Comparison of ENCODE assay signal across 1 cellular context in the genomic region with DNA sequence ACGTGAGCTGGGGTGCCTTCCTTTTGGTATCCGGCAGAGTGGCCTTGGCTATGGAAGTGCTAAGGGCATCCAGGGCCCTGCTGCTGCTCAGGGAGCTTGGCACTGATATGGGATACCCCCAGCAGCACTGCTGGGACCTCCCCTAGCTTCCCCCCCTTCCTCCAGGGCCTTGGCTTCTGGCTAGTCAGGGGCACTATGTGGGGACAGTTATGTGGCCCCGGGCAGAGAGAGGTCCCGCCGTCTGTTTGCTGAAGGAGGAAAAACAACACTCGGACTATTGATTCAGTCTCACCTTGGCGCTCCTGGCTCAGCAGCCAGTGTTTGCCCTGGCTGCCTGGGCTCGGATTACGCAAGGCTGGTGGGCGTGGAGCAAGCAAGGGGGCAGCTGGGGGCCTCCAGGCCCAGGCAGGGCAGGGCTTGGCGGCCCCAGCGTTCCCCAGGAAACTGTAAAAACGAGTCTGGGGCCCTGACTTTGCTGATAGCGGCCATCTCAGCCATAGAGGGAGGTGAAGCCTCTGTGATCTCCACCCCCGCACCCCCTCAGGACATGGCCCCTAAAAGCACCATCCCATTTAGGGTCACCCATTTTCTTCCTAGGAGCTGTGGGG.
TF ChIP-seq lines count a peak whose summit lies in the region.

No MANE protein-coding gene starts in this region.

TF ChIP-seq in HepG2, 621 proteins besides CTCF, POLR2A, EP300 and RAD21 (continued from another document and continues in another):
- TF ChIP-seq, protein P1, sequence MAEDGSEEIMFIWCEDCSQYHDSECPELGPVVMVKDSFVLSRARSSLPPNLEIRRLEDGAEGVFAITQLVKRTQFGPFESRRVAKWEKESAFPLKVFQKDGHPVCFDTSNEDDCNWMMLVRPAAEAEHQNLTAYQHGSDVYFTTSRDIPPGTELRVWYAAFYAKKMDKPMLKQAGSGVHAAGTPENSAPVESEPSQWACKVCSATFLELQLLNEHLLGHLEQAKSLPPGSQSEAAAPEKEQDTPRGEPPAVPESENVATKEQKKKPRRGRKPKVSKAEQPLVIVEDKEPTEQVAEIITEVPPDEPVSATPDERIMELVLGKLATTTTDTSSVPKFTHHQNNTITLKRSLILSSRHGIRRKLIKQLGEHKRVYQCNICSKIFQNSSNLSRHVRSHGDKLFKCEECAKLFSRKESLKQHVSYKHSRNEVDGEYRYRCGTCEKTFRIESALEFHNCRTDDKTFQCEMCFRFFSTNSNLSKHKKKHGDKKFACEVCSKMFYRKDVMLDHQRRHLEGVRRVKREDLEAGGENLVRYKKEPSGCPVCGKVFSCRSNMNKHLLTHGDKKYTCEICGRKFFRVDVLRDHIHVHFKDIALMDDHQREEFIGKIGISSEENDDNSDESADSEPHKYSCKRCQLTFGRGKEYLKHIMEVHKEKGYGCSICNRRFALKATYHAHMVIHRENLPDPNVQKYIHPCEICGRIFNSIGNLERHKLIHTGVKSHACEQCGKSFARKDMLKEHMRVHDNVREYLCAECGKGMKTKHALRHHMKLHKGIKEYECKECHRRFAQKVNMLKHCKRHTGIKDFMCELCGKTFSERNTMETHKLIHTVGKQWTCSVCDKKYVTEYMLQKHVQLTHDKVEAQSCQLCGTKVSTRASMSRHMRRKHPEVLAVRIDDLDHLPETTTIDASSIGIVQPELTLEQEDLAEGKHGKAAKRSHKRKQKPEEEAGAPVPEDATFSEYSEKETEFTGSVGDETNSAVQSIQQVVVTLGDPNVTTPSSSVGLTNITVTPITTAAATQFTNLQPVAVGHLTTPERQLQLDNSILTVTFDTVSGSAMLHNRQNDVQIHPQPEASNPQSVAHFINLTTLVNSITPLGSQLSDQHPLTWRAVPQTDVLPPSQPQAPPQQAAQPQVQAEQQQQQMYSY (CRISPR knock-in tag; IDR thresholded peaks at IDR 0.05): 0 out of 2 replicates have a peak, but pooled peaks have one; percentile 24
- TF ChIP-seq NRL (CRISPR knock-in tag; IDR thresholded peaks at IDR 0.05; ENCODE audit: borderline replicate concordance): peak; percentile 94; the same call in 1 of the 2 replicates
- TF ChIP-seq ZSCAN9 (CRISPR knock-in tag; IDR thresholded peaks at IDR 0.05; ENCODE audit: borderline replicate concordance): peak; percentile 92
- TF ChIP-seq ZNF550 (CRISPR knock-in tag; IDR thresholded peaks at IDR 0.05; ENCODE audit: borderline replicate concordance): no peak
- 0 out of 2 replicates have a peak, but pooled peaks have one; percentile 55 for TF ChIP-seq TRIM24 (CRISPR knock-in tag; IDR thresholded peaks at IDR 0.05)
- TF ChIP-seq, protein P2, sequence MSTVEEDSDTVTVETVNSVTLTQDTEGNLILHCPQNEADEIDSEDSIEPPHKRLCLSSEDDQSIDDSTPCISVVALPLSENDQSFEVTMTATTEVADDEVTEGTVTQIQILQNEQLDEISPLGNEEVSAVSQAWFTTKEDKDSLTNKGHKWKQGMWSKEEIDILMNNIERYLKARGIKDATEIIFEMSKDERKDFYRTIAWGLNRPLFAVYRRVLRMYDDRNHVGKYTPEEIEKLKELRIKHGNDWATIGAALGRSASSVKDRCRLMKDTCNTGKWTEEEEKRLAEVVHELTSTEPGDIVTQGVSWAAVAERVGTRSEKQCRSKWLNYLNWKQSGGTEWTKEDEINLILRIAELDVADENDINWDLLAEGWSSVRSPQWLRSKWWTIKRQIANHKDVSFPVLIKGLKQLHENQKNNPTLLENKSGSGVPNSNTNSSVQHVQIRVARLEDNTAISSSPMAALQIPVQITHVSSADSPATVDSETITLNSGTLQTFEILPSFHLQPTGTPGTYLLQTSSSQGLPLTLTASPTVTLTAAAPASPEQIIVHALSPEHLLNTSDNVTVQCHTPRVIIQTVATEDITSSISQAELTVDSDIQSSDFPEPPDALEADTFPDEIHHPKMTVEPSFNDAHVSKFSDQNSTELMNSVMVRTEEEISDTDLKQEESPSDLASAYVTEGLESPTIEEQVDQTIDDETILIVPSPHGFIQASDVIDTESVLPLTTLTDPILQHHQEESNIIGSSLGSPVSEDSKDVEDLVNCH (CRISPR knock-in tag; IDR thresholded peaks at IDR 0.05): peak; percentile 76; the same call in 1 of the 2 replicates
- TF ChIP-seq RFXAP (CRISPR knock-in tag; IDR thresholded peaks at IDR 0.05; ENCODE audit: borderline replicate concordance): peak; percentile 82; the same call in 1 of the 2 replicates
- peak; percentile 95 for TF ChIP-seq ZNF792 (CRISPR knock-in tag; IDR thresholded peaks at IDR 0.05)
- TF ChIP-seq ZNF205 (CRISPR knock-in tag; IDR thresholded peaks at IDR 0.05): peak; percentile 98
- peak; percentile 97 for TF ChIP-seq FOXK1 (CRISPR knock-in tag; IDR thresholded peaks at IDR 0.05; ENCODE audit: borderline replicate concordance, low read depth)
- TF ChIP-seq NR2F1 (CRISPR knock-in tag; IDR thresholded peaks at IDR 0.05): peak; percentile 96 to 98
- peak; percentile 81 for TF ChIP-seq RNF2 (conservative IDR thresholded peaks at IDR 0.05; ENCODE audit: low read depth)
- TF ChIP-seq, protein P3, sequence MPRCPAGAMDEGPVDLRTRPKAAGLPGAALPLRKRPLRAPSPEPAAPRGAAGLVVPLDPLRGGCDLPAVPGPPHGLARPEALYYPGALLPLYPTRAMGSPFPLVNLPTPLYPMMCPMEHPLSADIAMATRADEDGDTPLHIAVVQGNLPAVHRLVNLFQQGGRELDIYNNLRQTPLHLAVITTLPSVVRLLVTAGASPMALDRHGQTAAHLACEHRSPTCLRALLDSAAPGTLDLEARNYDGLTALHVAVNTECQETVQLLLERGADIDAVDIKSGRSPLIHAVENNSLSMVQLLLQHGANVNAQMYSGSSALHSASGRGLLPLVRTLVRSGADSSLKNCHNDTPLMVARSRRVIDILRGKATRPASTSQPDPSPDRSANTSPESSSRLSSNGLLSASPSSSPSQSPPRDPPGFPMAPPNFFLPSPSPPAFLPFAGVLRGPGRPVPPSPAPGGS (CRISPR knock-in tag; IDR thresholded peaks at IDR 0.05): peak; percentile 96
- TF ChIP-seq ZNF670 (CRISPR knock-in tag; IDR thresholded peaks at IDR 0.05; ENCODE audit: borderline replicate concordance): peak; percentile 94
- 0 out of 2 replicates have a peak, but pooled peaks have one; percentile 52 for TF ChIP-seq ZBTB21 (CRISPR knock-in tag; IDR thresholded peaks at IDR 0.05)
- peak; percentile 65; the same call in 1 of the 2 replicates for TF ChIP-seq SALL2 (CRISPR knock-in tag; IDR thresholded peaks at IDR 0.05)
- TF ChIP-seq ZNF460 (CRISPR knock-in tag; IDR thresholded peaks at IDR 0.05; ENCODE audit: borderline replicate concordance): peak; percentile 67; the same call in 1 of the 2 replicates
- peak; percentile 71; the same call in 1 of the 2 replicates for TF ChIP-seq MYC (CRISPR knock-in tag; IDR thresholded peaks at IDR 0.05; ENCODE audit: borderline replicate concordance)
- peak; percentile 12 to 20; a peak in 2 of 4 replicates for TF ChIP-seq MAFK (conservative IDR thresholded peaks at IDR 0.05 in 1 of 2, IDR thresholded peaks at IDR 0.05 in 1 of 2; ENCODE audit: low read length in 2 of 2)
- TF ChIP-seq, protein P4, sequence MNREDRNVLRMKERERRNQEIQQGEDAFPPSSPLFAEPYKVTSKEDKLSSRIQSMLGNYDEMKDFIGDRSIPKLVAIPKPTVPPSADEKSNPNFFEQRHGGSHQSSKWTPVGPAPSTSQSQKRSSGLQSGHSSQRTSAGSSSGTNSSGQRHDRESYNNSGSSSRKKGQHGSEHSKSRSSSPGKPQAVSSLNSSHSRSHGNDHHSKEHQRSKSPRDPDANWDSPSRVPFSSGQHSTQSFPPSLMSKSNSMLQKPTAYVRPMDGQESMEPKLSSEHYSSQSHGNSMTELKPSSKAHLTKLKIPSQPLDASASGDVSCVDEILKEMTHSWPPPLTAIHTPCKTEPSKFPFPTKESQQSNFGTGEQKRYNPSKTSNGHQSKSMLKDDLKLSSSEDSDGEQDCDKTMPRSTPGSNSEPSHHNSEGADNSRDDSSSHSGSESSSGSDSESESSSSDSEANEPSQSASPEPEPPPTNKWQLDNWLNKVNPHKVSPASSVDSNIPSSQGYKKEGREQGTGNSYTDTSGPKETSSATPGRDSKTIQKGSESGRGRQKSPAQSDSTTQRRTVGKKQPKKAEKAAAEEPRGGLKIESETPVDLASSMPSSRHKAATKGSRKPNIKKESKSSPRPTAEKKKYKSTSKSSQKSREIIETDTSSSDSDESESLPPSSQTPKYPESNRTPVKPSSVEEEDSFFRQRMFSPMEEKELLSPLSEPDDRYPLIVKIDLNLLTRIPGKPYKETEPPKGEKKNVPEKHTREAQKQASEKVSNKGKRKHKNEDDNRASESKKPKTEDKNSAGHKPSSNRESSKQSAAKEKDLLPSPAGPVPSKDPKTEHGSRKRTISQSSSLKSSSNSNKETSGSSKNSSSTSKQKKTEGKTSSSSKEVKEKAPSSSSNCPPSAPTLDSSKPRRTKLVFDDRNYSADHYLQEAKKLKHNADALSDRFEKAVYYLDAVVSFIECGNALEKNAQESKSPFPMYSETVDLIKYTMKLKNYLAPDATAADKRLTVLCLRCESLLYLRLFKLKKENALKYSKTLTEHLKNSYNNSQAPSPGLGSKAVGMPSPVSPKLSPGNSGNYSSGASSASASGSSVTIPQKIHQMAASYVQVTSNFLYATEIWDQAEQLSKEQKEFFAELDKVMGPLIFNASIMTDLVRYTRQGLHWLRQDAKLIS (CRISPR knock-in tag; IDR thresholded peaks at IDR 0.05): no peak
- TF ChIP-seq, protein P5, sequence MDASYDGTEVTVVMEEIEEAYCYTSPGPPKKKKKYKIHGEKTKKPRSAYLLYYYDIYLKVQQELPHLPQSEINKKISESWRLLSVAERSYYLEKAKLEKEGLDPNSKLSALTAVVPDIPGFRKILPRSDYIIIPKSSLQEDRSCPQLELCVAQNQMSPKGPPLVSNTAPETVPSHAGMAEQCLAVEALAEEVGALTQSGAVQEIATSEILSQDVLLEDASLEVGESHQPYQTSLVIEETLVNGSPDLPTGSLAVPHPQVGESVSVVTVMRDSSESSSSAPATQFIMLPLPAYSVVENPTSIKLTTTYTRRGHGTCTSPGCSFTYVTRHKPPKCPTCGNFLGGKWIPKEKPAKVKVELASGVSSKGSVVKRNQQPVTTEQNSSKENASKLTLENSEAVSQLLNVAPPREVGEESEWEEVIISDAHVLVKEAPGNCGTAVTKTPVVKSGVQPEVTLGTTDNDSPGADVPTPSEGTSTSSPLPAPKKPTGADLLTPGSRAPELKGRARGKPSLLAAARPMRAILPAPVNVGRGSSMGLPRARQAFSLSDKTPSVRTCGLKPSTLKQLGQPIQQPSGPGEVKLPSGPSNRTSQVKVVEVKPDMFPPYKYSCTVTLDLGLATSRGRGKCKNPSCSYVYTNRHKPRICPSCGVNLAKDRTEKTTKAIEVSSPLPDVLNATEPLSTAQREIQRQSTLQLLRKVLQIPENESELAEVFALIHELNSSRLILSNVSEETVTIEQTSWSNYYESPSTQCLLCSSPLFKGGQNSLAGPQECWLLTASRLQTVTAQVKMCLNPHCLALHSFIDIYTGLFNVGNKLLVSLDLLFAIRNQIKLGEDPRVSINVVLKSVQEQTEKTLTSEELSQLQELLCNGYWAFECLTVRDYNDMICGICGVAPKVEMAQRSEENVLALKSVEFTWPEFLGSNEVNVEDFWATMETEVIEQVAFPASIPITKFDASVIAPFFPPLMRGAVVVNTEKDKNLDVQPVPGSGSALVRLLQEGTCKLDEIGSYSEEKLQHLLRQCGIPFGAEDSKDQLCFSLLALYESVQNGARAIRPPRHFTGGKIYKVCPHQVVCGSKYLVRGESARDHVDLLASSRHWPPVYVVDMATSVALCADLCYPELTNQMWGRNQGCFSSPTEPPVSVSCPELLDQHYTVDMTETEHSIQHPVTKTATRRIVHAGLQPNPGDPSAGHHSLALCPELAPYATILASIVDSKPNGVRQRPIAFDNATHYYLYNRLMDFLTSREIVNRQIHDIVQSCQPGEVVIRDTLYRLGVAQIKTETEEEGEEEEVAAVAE (CRISPR knock-in tag; IDR thresholded peaks at IDR 0.05; ENCODE audit: borderline replicate concordance): peak; percentile 72; the same call in 1 of the 2 replicates
- TF ChIP-seq SRY (CRISPR knock-in tag; IDR thresholded peaks at IDR 0.05): peak; percentile 56; the same call in 1 of the 2 replicates
- TF ChIP-seq ZSCAN30 (CRISPR knock-in tag; IDR thresholded peaks at IDR 0.05): no peak
- TF ChIP-seq SOX5 (CRISPR knock-in tag; IDR thresholded peaks at IDR 0.05; ENCODE audit: borderline replicate concordance): peak; percentile 96
- TF ChIP-seq ZNF749 (CRISPR knock-in tag; IDR thresholded peaks at IDR 0.05; ENCODE audit: borderline replicate concordance): peak; percentile 81; the same call in 1 of the 2 replicates
- peak; percentile 66 for TF ChIP-seq MED13 (CRISPR knock-in tag; IDR thresholded peaks at IDR 0.05)
- TF ChIP-seq, protein P6, sequence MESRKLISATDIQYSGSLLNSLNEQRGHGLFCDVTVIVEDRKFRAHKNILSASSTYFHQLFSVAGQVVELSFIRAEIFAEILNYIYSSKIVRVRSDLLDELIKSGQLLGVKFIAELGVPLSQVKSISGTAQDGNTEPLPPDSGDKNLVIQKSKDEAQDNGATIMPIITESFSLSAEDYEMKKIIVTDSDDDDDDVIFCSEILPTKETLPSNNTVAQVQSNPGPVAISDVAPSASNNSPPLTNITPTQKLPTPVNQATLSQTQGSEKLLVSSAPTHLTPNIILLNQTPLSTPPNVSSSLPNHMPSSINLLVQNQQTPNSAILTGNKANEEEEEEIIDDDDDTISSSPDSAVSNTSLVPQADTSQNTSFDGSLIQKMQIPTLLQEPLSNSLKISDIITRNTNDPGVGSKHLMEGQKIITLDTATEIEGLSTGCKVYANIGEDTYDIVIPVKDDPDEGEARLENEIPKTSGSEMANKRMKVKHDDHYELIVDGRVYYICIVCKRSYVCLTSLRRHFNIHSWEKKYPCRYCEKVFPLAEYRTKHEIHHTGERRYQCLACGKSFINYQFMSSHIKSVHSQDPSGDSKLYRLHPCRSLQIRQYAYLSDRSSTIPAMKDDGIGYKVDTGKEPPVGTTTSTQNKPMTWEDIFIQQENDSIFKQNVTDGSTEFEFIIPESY (CRISPR knock-in tag; IDR thresholded peaks at IDR 0.05): peak; percentile 78
- no peak for TF ChIP-seq PAF1 (CRISPR knock-in tag; IDR thresholded peaks at IDR 0.05)
- TF ChIP-seq, protein P7, sequence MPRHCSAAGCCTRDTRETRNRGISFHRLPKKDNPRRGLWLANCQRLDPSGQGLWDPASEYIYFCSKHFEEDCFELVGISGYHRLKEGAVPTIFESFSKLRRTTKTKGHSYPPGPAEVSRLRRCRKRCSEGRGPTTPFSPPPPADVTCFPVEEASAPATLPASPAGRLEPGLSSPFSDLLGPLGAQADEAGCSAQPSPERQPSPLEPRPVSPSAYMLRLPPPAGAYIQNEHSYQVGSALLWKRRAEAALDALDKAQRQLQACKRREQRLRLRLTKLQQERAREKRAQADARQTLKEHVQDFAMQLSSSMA (CRISPR knock-in tag; IDR thresholded peaks at IDR 0.05): no peak
- TF ChIP-seq DPF2 (CRISPR knock-in tag; IDR thresholded peaks at IDR 0.05; ENCODE audit: borderline replicate concordance, low read depth): peak; percentile 99
- 0 out of 2 replicates have a peak, but pooled peaks have one; percentile 27 for TF ChIP-seq ZNF510 (CRISPR knock-in tag; IDR thresholded peaks at IDR 0.05; ENCODE audit: low read depth)
- peak; percentile 55 for TF ChIP-seq SRSF1 (optimal IDR thresholded peaks at IDR 0.05; ENCODE audit: low read depth, low read length)
- no peak for TF ChIP-seq ZNF260 (CRISPR knock-in tag; IDR thresholded peaks at IDR 0.05; ENCODE audit: borderline replicate concordance, low read depth)
- peak; percentile 95; the same call in 1 of the 2 replicates for TF ChIP-seq CBX5 (CRISPR knock-in tag; IDR thresholded peaks at IDR 0.05; ENCODE audit: borderline replicate concordance)
- peak; percentile 89 for TF ChIP-seq ZNF431 (CRISPR knock-in tag; IDR thresholded peaks at IDR 0.05; ENCODE audit: borderline replicate concordance, low read depth)
- TF ChIP-seq WIZ (CRISPR knock-in tag; IDR thresholded peaks at IDR 0.05): 0 out of 2 replicates have a peak, but pooled peaks have one; percentile 39
- TF ChIP-seq PCBP2 (optimal IDR thresholded peaks at IDR 0.05; ENCODE audit: low read depth, low read length, poor library complexity, severe bottlenecking): no peak
- no peak for TF ChIP-seq ZNF432 (CRISPR knock-in tag; IDR thresholded peaks at IDR 0.05; ENCODE audit: borderline replicate concordance)
- TF ChIP-seq GFI1 (CRISPR knock-in tag; IDR thresholded peaks at IDR 0.05; ENCODE audit: borderline replicate concordance): peak; percentile 94
- TF ChIP-seq ZNF451 (CRISPR knock-in tag; IDR thresholded peaks at IDR 0.05): peak; percentile 76; the same call in 1 of the 2 replicates
